ENCODE assay signal across 8 cellular contexts in the genomic region with DNA sequence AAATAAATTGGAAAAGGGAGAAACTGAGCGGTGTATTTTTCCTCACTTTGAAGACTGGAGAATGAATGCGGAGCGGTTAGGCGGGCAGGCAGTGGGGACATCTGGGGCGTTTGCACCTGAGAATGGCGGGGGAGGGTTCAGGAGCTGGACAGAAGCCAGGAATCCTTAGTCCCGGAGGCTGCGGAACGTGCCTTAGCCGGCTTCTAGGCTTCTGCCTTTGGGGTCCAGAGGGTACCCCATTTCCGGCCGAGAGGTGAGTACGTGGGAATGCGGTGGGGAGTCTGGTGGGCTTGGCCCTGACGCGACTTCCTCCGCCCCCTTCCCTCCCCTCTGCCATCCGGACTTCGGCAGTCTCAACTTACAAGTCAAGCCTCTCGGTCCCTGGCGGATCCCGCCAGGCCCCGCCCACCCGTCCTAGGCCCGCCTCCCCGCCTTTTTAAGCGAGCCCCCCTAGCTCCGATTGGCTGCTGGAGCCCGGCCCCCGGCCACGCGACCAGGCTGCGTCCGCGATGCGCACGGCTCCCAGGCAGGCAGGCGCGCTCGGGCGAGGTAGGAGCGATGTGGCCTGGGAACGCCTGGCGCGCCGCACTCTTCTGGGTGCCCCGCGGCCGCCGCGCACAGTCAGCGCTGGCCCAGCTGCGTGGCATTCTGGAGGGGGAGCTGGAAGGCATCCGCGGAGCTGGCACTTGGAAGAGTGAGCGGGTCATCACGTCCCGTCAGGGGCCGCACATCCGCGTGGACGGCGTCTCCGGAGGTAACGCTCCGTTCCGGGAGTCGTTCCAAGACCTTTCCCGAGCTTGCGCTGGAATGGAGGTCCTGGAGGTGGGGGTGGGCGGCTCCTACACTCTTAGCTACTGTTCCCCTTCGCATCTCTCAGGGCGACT. TPM values are rescaled to one million over a fixed set of nuclear protein-coding genes. Genes with fewer than 3 reads are reported as not detected.
DNase-seq lines count a peak whose midpoint lies in the region; ATAC-seq and TF ChIP-seq lines count a peak whose summit lies in the region.

A gene (plus strand): TSS at position 525 of the 884 bp plus-strand sequence. CDS start 34 bp downstream, at position 559.

- peaks cover 43 to 59% (median 57%) of the 10 kb centered on the region in 4 donors for H3K4me1 ChIP-seq in esophagus muscularis mucosa

- H3K36me3 ChIP-seq in esophagus muscularis mucosa = no peaks in the 10 kb centered on the region

- peak; percentile 97 for DNase-seq in DMS 273 (lab: John Stamatoyannopoulos, UW; ENCODE audit: unreplicated experiment)
- peak; percentile 94 for DNase-seq in KBM-7
- DNase-seq in RPMI7951 (ENCODE audit: low read depth) = peak; percentile 93
- peak; percentile 91 to 93 for DNase-seq in activated T-cell treated with anti-CD3 and anti-CD28 coated beads, Interleukin-2, amount 50 U/mL, for 72 hours
- DNase-seq in esophagus muscularis mucosa (ENCODE audit: extremely low spot score) = peak; percentile 99
- peak; percentile 97 for DNase-seq in myocyte (ENCODE audit: low read depth)
- DNase-seq in stimulated activated CD8-positive, alpha-beta memory T cell treated with anti-CD3 and anti-CD28 coated beads, Interleukin-7, amount 100 ng/mL, for 24 hours (ENCODE audit: low read depth) = peak; percentile 83

- H3K4me3 Mint-ChIP-seq in activated T-cell treated with anti-CD3 and anti-CD28 coated beads, Interleukin-2, amount 50 U/mL, for 72 hours = peak within 1 kb of the TSS; percentile 88 to 95

- TF ChIP-seq EP300 in esophagus muscularis mucosa (IDR thresholded peaks at IDR 0.05) = no peak

- under 1% methylated on average over 34 of the region's 73 CpGs for WGBS in esophagus muscularis mucosa

- ATAC-seq in GM21576 (IDR thresholded peaks at IDR 0.05; ENCODE audit: unreplicated experiment) = peak; percentile 79
- peak; percentile 92 to 97 for ATAC-seq in activated T-cell treated with anti-CD3 and anti-CD28 coated beads, Interleukin-2, amount 50 U/mL, for 72 hours (replicated peaks in 1 of 2)

- H3K27ac ChIP-seq in esophagus muscularis mucosa (replicated peaks in 1 of 4) = peak within 1 kb of the TSS; percentile 85 to 95 (median 90)

- no peaks in the 10 kb centered on the region for H3K9me3 Mint-ChIP-seq in activated T-cell treated with anti-CD3 and anti-CD28 coated beads, Interleukin-2, amount 50 U/mL, for 72 hours

- TF ChIP-seq POLR2A in esophagus muscularis mucosa (IDR thresholded peaks at IDR 0.05; ENCODE audit: low read depth) = peak; percentile 34

- intact Hi-C loops in esophagus muscularis mucosa (cut with DNase I) = loop anchor here (5.0 kb wide), 1 partner anchor 60 kb away; no protein-coding TSS in a partner anchor

- peak within 1 kb of the TSS; percentile 61 to 73 (median 66) for H3K4me3 ChIP-seq in esophagus muscularis mucosa

- no peak for TF ChIP-seq CTCF in esophagus muscularis mucosa (IDR thresholded peaks at IDR 0.05)

- H3K27me3 Mint-ChIP-seq in activated T-cell treated with anti-CD3 and anti-CD28 coated beads, Interleukin-2, amount 50 U/mL, for 72 hours (ENCODE audit: low read depth) = peaks cover 37% of the 10 kb centered on the region

- in situ Hi-C loops in KBM-7 (cut with MboI; ENCODE audit: low pct_unique_long_range_greater_than_20kb, low sequenced_read_pairs) = no loop called here

- H3K9me3 ChIP-seq in esophagus muscularis mucosa = no peaks in the 10 kb centered on the region

- peaks cover 41% of the 10 kb centered on the region for H3K4me1 Mint-ChIP-seq in activated T-cell treated with anti-CD3 and anti-CD28 coated beads, Interleukin-2, amount 50 U/mL, for 72 hours (ENCODE audit: low read depth)

- no peaks in the 10 kb centered on the region for H3K27me3 ChIP-seq in esophagus muscularis mucosa

- H3K27ac Mint-ChIP-seq in activated T-cell treated with anti-CD3 and anti-CD28 coated beads, Interleukin-2, amount 50 U/mL, for 72 hours = no peak within 1 kb of the TSS

- H3K36me3 Mint-ChIP-seq in activated T-cell treated with anti-CD3 and anti-CD28 coated beads, Interleukin-2, amount 50 U/mL, for 72 hours (ENCODE audit: insufficient read depth in 2 of 2) = peaks cover 0 to 4% of the 10 kb centered on the region in 2 donors

RNA-seq across cellular contexts. Expression of the gene that starts here (rescaled TPM):
- total RNA-seq in RPMI7951 (2014; rRNA removed; shearing (Covaris generic)) = 15.1 and 24.4 TPM in 2 replicates
- total RNA-seq in activated T-cell treated with anti-CD3 and anti-CD28 coated beads, Interleukin-2, amount 50 U/mL, for 72 hours = 10 to 100 TPM; 14.9 to 22.7 TPM
- total RNA-seq in esophagus muscularis mucosa (10 to 100 TPM; 11.6 to 15.2 (median 12.3) TPM), myocyte (55.5 and 65.0 TPM in 2 replicates)
- polyA plus RNA-seq in myocyte (2012) = 18.0 TPM

Comparison
In these comparisons a context has a peak if more than half of its experiments do, and no peak if none do; other contexts are left out.
1. Peak in every context shown above with its lines: DNase-seq, ATAC-seq, H3K4me3 ChIP-seq and H3K27ac ChIP-seq.